In genomic region chr2:104861295-104862060, GRCh38 we compare ENCODE assay signal across 1 cellular context.
TF ChIP-seq lines count a peak whose summit lies in the region.

No MANE protein-coding gene starts in this region.

TF ChIP-seq in HEK293, 187 proteins besides CTCF, POLR2A, EP300 and RAD21 (continued from another document):
- TF ChIP-seq, protein P1, sequence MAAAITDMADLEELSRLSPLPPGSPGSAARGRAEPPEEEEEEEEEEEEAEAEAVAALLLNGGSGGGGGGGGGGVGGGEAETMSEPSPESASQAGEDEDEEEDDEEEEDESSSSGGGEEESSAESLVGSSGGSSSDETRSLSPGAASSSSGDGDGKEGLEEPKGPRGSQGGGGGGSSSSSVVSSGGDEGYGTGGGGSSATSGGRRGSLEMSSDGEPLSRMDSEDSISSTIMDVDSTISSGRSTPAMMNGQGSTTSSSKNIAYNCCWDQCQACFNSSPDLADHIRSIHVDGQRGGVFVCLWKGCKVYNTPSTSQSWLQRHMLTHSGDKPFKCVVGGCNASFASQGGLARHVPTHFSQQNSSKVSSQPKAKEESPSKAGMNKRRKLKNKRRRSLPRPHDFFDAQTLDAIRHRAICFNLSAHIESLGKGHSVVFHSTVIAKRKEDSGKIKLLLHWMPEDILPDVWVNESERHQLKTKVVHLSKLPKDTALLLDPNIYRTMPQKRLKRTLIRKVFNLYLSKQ (tag by site-specific recombination; IDR thresholded peaks at IDR 0.05; ENCODE audit: borderline replicate concordance): no peak
- TF ChIP-seq ZNF830 (tag by site-specific recombination; IDR thresholded peaks at IDR 0.05; ENCODE audit: low read depth): no peak
- TF ChIP-seq, protein P2, sequence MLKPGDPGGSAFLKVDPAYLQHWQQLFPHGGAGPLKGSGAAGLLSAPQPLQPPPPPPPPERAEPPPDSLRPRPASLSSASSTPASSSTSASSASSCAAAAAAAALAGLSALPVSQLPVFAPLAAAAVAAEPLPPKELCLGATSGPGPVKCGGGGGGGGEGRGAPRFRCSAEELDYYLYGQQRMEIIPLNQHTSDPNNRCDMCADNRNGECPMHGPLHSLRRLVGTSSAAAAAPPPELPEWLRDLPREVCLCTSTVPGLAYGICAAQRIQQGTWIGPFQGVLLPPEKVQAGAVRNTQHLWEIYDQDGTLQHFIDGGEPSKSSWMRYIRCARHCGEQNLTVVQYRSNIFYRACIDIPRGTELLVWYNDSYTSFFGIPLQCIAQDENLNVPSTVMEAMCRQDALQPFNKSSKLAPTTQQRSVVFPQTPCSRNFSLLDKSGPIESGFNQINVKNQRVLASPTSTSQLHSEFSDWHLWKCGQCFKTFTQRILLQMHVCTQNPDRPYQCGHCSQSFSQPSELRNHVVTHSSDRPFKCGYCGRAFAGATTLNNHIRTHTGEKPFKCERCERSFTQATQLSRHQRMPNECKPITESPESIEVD (tag by site-specific recombination; IDR thresholded peaks at IDR 0.05): no peak
- no peak for TF ChIP-seq ZSCAN18 (tag by site-specific recombination; IDR thresholded peaks at IDR 0.05)
- peak; percentile 49 for TF ChIP-seq SCRT2 (tag by site-specific recombination; IDR thresholded peaks at IDR 0.05)
- TF ChIP-seq TRIM28 (IDR thresholded peaks at IDR 0.05; ENCODE audit: borderline replicate concordance, low read length): no peak
- no peak for TF ChIP-seq ZNF510 (tag by site-specific recombination; IDR thresholded peaks at IDR 0.05; ENCODE audit: insufficient replicate concordance)
- TF ChIP-seq, protein P3, sequence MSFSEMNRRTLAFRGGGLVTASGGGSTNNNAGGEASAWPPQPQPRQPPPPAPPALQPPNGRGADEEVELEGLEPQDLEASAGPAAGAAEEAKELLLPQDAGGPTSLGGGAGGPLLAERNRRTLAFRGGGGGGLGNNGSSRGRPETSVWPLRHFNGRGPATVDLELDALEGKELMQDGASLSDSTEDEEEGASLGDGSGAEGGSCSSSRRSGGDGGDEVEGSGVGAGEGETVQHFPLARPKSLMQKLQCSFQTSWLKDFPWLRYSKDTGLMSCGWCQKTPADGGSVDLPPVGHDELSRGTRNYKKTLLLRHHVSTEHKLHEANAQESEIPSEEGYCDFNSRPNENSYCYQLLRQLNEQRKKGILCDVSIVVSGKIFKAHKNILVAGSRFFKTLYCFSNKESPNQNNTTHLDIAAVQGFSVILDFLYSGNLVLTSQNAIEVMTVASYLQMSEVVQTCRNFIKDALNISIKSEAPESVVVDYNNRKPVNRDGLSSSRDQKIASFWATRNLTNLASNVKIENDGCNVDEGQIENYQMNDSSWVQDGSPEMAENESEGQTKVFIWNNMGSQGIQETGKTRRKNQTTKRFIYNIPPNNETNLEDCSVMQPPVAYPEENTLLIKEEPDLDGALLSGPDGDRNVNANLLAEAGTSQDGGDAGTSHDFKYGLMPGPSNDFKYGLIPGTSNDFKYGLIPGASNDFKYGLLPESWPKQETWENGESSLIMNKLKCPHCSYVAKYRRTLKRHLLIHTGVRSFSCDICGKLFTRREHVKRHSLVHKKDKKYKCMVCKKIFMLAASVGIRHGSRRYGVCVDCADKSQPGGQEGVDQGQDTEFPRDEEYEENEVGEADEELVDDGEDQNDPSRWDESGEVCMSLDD (tag by site-specific recombination; IDR thresholded peaks at IDR 0.05): no peak
- peak; percentile 28; the same call in 1 of the 2 replicates for TF ChIP-seq ZNF335 (tag by site-specific recombination; conservative IDR thresholded peaks at IDR 0.05)
- TF ChIP-seq FEZF1 (tag by site-specific recombination; IDR thresholded peaks at IDR 0.05): no peak
- no peak for TF ChIP-seq ZNF747 (tag by site-specific recombination; IDR thresholded peaks at IDR 0.05)
